11 cellular contexts compared by ENCODE assay signal in the genomic region with DNA sequence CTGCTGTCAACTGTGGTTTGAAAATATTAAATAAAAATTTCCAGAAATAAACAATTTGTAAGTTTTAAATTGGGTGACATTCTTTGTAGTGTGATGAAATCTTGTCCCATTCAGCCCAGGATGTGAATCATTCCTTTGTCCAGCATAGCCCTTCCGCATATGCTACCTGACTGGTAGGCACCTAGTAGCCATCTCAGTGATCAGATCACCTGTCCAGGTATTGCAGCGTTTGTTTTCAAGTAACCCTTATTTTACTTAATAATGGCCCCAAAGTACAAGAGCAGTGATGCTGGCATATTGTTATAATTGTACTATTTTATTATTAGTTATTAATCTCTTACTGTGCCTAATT.
DNase-seq lines count a peak whose midpoint lies in the region; ATAC-seq and TF ChIP-seq lines count a peak whose summit lies in the region.
"Had no signal": no experiment of that assay in that cellular context is flagged by ENCODE, and none has a peak within 500 bp of the region (broad histone marks: within the 10 kb centered on the region; RNA-seq: fewer than 3 reads in every experiment).

No MANE protein-coding gene starts in this region.

- no peak for DNase-seq in T-helper 2 cell treated with Interferon-gamma antibody and Interleukin-4, amounts not matched to agents 5 μg/mL and 100 μg/mL, for 36 hours (ENCODE audit: low spot score)
- no peak for DNase-seq in T-helper 2 cell
- no peak for DNase-seq in stimulated activated CD4-positive, alpha-beta T cell treated with anti-CD3 and anti-CD28 coated beads, Interleukin-2, amount 100 ng/mL, for 48 hours
- DNase-seq in DMS 273 (lab: John Stamatoyannopoulos, UW; ENCODE audit: unreplicated experiment) = no peak
- DNase-seq: kidney glomerular epithelial cell, NCI-H1417 treated with DMSO at 0.1 percent for 48 hours had no signal

- TF ChIP-seq CTCF in OCI-LY3 (IDR thresholded peaks at IDR 0.05; ENCODE audit: low read depth, low read length) = no peak

- H3K9me3 ChIP-seq in OCI-LY3 (ENCODE audit: insufficient read depth, low read length) = 0 out of 2 replicates have a peak, but pooled peaks cover 6% of the 10 kb centered on the region

- H3K4me3 ChIP-seq in OCI-LY3 (ENCODE audit: low read length) = peak overlapping the region; percentile 29

- ATAC-seq in GM21447 (IDR thresholded peaks at IDR 0.05; ENCODE audit: unreplicated experiment) (peak; percentile 2), esophagus mucosa (peak; percentile 65), HG03095 (IDR thresholded peaks at IDR 0.05; ENCODE audit: unreplicated experiment) (no peak)

- H3K36me3 ChIP-seq in OCI-LY3 (replicated peaks; ENCODE audit: low read depth, low read length) = peaks cover 12% of the 10 kb centered on the region

- H3K4me1 ChIP-seq in OCI-LY3 (ENCODE audit: low read length) = peaks cover 50% of the 10 kb centered on the region

- H3K27me3 Mint-ChIP-seq in T-helper 2 cell treated with Interferon-gamma antibody and Interleukin-4, amounts not matched to agents 5 μg/mL and 100 μg/mL, for 36 hours (ENCODE audit: low read depth) = no peaks in the 10 kb centered on the region

- no peaks in the 10 kb centered on the region for H3K27me3 ChIP-seq in OCI-LY3 (ENCODE audit: low read depth, low read length)

- H3K27ac ChIP-seq in OCI-LY3 (ENCODE audit: low read length) = peak overlapping the region; percentile 84

- peak overlapping the region; percentile 91 for H3K27ac Mint-ChIP-seq in T-helper 2 cell treated with Interferon-gamma antibody and Interleukin-4, amounts not matched to agents 5 μg/mL and 100 μg/mL, for 36 hours
- H3K27ac Mint-ChIP-seq: nephron had no signal

- H2AFZ ChIP-seq in OCI-LY3 (ENCODE audit: low read depth, low read length) = no peak overlapping the region

- H3K9ac ChIP-seq in OCI-LY3 (ENCODE audit: low read length) = peak overlapping the region; percentile 31

- no peaks in the 10 kb centered on the region for H4K20me1 ChIP-seq in OCI-LY3 (ENCODE audit: insufficient read depth, low read length)

- peak overlapping the region; percentile 71 for H3K4me3 Mint-ChIP-seq in T-helper 2 cell treated with Interferon-gamma antibody and Interleukin-4, amounts not matched to agents 5 μg/mL and 100 μg/mL, for 36 hours
- H3K4me3 Mint-ChIP-seq: nephron had no signal

- peak overlapping the region; percentile 71 for H3K4me2 ChIP-seq in OCI-LY3 (ENCODE audit: low read length)

- no peaks in the 10 kb centered on the region for H3K79me2 ChIP-seq in OCI-LY3 (ENCODE audit: low read length)

- peaks cover 3% of the 10 kb centered on the region for H3K9me3 Mint-ChIP-seq in T-helper 2 cell treated with Interferon-gamma antibody and Interleukin-4, amounts not matched to agents 5 μg/mL and 100 μg/mL, for 36 hours

- peaks cover 46% of the 10 kb centered on the region for H3K4me1 Mint-ChIP-seq in T-helper 2 cell treated with Interferon-gamma antibody and Interleukin-4, amounts not matched to agents 5 μg/mL and 100 μg/mL, for 36 hours (ENCODE audit: low read depth)

- peaks cover 15% of the 10 kb centered on the region for H3K36me3 Mint-ChIP-seq in T-helper 2 cell treated with Interferon-gamma antibody and Interleukin-4, amounts not matched to agents 5 μg/mL and 100 μg/mL, for 36 hours (ENCODE audit: low read depth)
